In genomic region chr1:204196068-204196795, GRCh38 we compare ENCODE assay signal across 2 cellular contexts.
TF ChIP-seq lines count a peak whose summit lies in the region.

KISS1 (minus strand) TSS chr1:204196491; CDS start chr1:204192876, 3,615 bp downstream.

TF ChIP-seq in HCT116, 20 proteins besides CTCF, POLR2A, EP300 and RAD21:
- TF ChIP-seq YY1 (IDR thresholded peaks at IDR 0.05; ENCODE audit: extremely low read depth, insufficient replicate concordance, low read depth, low read length) = no peak
- no peak for TF ChIP-seq ZFX (IDR thresholded peaks at IDR 0.05)
- no peak for TF ChIP-seq JUND (IDR thresholded peaks at IDR 0.05)
- TF ChIP-seq EGR1 (IDR thresholded peaks at IDR 0.05; ENCODE audit: low read depth) = no peak
- TF ChIP-seq ZNF274 (IDR thresholded peaks at IDR 0.05; ENCODE audit: low read depth, low read length) = no peak
- no peak for TF ChIP-seq CEBPB (IDR thresholded peaks at IDR 0.05; ENCODE audit: low read depth)
- TF ChIP-seq ZBTB33 (IDR thresholded peaks at IDR 0.05; ENCODE audit: extremely low read depth, insufficient replicate concordance, low read length) = no peak
- no peak for TF ChIP-seq ELF1 (IDR thresholded peaks at IDR 0.05; ENCODE audit: borderline replicate concordance, low read depth)
- no peak for TF ChIP-seq REST (IDR thresholded peaks at IDR 0.05; ENCODE audit: low read depth)
- TF ChIP-seq SIN3A (IDR thresholded peaks at IDR 0.05; ENCODE audit: low read depth) = no peak
- no peak for TF ChIP-seq MAX (IDR thresholded peaks at IDR 0.05)
- no peak for TF ChIP-seq FOSL1 (IDR thresholded peaks at IDR 0.05; ENCODE audit: low read depth)
TF ChIP-seq in HCT116: peak in this region for 0.

TF ChIP-seq in HepG2, 621 proteins besides CTCF, POLR2A, EP300 and RAD21:
- TF ChIP-seq MZF1 (CRISPR knock-in tag; IDR thresholded peaks at IDR 0.05; ENCODE audit: borderline replicate concordance) (no peak), ZNF543 (CRISPR knock-in tag; IDR thresholded peaks at IDR 0.05) (no peak), KDM2A (CRISPR knock-in tag; IDR thresholded peaks at IDR 0.05; ENCODE audit: borderline replicate concordance, low read depth) (0 out of 2 replicates have a peak, but pooled peaks have one; percentile 31), TMF1 (CRISPR knock-in tag; IDR thresholded peaks at IDR 0.05; ENCODE audit: low read depth) (no peak), ZNF143 (CRISPR knock-in tag; IDR thresholded peaks at IDR 0.05) (no peak), RBFOX2 (IDR thresholded peaks at IDR 0.05; ENCODE audit: low read depth, low read length) (no peak), ATF5 (CRISPR knock-in tag; IDR thresholded peaks at IDR 0.05; ENCODE audit: low read depth) (no peak), ETV6 (CRISPR knock-in tag; conservative IDR thresholded peaks at IDR 0.05) (no peak), STAT5B (CRISPR knock-in tag; IDR thresholded peaks at IDR 0.05) (no peak), ZMYM3 (CRISPR knock-in tag; IDR thresholded peaks at IDR 0.05) (no peak), MLXIP (CRISPR knock-in tag; IDR thresholded peaks at IDR 0.05; ENCODE audit: borderline replicate concordance) (no peak), ZNF660 (CRISPR knock-in tag; IDR thresholded peaks at IDR 0.05; ENCODE audit: borderline replicate concordance, low read depth) (no peak), AHR (CRISPR knock-in tag; IDR thresholded peaks at IDR 0.05) (no peak), ZNF282 (IDR thresholded peaks at IDR 0.05; ENCODE audit: partially characterized antibody) (no peak), ZKSCAN1 (IDR thresholded peaks at IDR 0.05; ENCODE audit: low read length) (no peak), EEA1 (CRISPR knock-in tag; IDR thresholded peaks at IDR 0.05; ENCODE audit: borderline replicate concordance) (no peak), ZNF891 (CRISPR knock-in tag; IDR thresholded peaks at IDR 0.05) (no peak), SOX5 (CRISPR knock-in tag; IDR thresholded peaks at IDR 0.05; ENCODE audit: borderline replicate concordance) (no peak), GLMP (CRISPR knock-in tag; IDR thresholded peaks at IDR 0.05; ENCODE audit: borderline replicate concordance) (no peak), ATRX (CRISPR knock-in tag; IDR thresholded peaks at IDR 0.05; ENCODE audit: borderline replicate concordance) (no peak), MTA3 (CRISPR knock-in tag; IDR thresholded peaks at IDR 0.05) (no peak), ARID3A (IDR thresholded peaks at IDR 0.05; ENCODE audit: low read depth, low read length) (no peak), POLR2G (IDR thresholded peaks at IDR 0.05; ENCODE audit: low read depth, low read length) (peak; percentile 34; the same call in 1 of the 2 replicates), MLX (CRISPR knock-in tag; IDR thresholded peaks at IDR 0.05) (no peak), ZFP1 (CRISPR knock-in tag; IDR thresholded peaks at IDR 0.05) (no peak), KLF11 (CRISPR knock-in tag; IDR thresholded peaks at IDR 0.05) (no peak), ZFP62 (CRISPR knock-in tag; IDR thresholded peaks at IDR 0.05) (no peak), ZNF333 (CRISPR knock-in tag; IDR thresholded peaks at IDR 0.05; ENCODE audit: borderline replicate concordance) (no peak), SALL2 (CRISPR knock-in tag; IDR thresholded peaks at IDR 0.05) (no peak), AGO2 (optimal IDR thresholded peaks at IDR 0.05; ENCODE audit: low read depth, low read length) (peak; percentile 45), RORA (CRISPR knock-in tag; IDR thresholded peaks at IDR 0.05) (no peak), AGO1 (IDR thresholded peaks at IDR 0.05; ENCODE audit: low read depth, low read length, poor library complexity, severe bottlenecking) (peak; percentile 35), PATZ1 (CRISPR knock-in tag; IDR thresholded peaks at IDR 0.05) (no peak)
